8 cellular contexts compared by ENCODE assay signal in the genomic region with DNA sequence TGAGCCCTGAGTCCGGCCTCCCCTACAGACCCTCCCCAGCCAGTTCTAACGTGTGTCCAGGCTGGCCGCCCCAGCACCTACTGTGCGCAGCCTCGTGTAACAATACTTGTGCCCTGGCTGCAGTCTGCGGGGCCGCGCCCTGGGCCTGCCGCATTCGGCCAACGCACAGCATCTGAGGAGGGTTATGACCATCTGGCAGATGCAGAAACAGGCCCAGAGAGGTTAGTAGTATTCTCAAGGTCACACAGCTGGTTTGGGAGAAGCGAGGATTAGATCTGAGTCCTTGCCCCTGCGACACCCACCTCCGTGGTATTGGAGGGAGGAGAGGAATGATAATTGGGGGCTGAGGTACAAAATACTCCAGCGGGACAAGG. TPM values are rescaled to one million over a fixed set of nuclear protein-coding genes. Genes with fewer than 3 reads are reported as not detected.
DNase-seq lines count a peak whose midpoint lies in the region; ATAC-seq, FAIRE-seq and TF ChIP-seq lines count a peak whose summit lies in the region.

No MANE protein-coding gene starts in this region.

- DNase-seq in A673 (ENCODE audit: low spot score) (no peak), K562 (ENCODE audit: extremely low read depth in 1 of 4, low spot score in 3 of 4) (no peak), left lobe of liver (ENCODE audit: low spot score) (no peak), thyroid gland (no peak), NCI-H1105 treated with DMSO at 0.1 percent for 48 hours (lab: John Stamatoyannopoulos, UW) (no peak), cerebellum (ENCODE audit: low spot score) (no peak)

- 56% methylated on average over 15 of the region's 15 CpGs for WGBS in K562 (ENCODE audit: insufficient coverage, low coverage, missing lambda C conversion rate)
- 7% methylated on average over 12 to 15 of the region's 15 CpGs for WGBS in thyroid gland, 2 donors

- H3K27me3 ChIP-seq in A673 (replicated peaks; ENCODE audit: insufficient read depth, low read depth, low read length, poor library complexity) (no peaks in the 10 kb centered on the region), HUES48 (ENCODE audit: control insufficient read depth, insufficient read depth, low read length) (peaks cover 96% of the 10 kb centered on the region), K562 (ENCODE audit: control insufficient read depth in 2 of 2, insufficient read depth in 2 of 2, low read length in 2 of 2) (no peaks in the 10 kb centered on the region), thyroid gland (no peaks in the 10 kb centered on the region)

- CTCF ChIA-PET in A673 (lab: Charles Lee), result interaction anchor here (0.8 to 1.2 kb wide), 2 partner anchors 9 to 138 kb away, joined by 3 to 6 read pairs; no protein-coding TSS in a partner anchor
- CTCF ChIA-PET in K562 (lab: Yijun Ruan, JAX; ENCODE audit: low intra/inter-chr PET ratio), result no interaction called here

- H3K79me2 ChIP-seq in K562 (ENCODE audit: control insufficient read depth, insufficient read depth, low read length), result peaks cover 12% of the 10 kb centered on the region; the same call in 2 of the 3 replicates

- TF ChIP-seq CTCF in A673 (conservative IDR thresholded peaks at IDR 0.05; ENCODE audit: low read depth, low read length) (no peak), K562 (IDR thresholded peaks at IDR 0.05 in 2 of 3, conservative IDR thresholded peaks at IDR 0.05 in 1 of 3; ENCODE audit: insufficient read depth in 2 of 3, low read depth in 1 of 3, low read length in 3 of 3) (no peak), thyroid gland (IDR thresholded peaks at IDR 0.05) (no peak)

- in situ Hi-C loops in K562 (cut with MboI), result loop anchor here (10.0 kb wide), 2 partner anchors 395 to 715 kb away; a partner anchor contains a TSS

- FAIRE-seq in K562 (lab: Jason Lieb, UNC), result no peak

- no peak for TF ChIP-seq EP300 in K562 (IDR thresholded peaks at IDR 0.05; ENCODE audit: low read length)

- no peak for TF ChIP-seq RAD21 in K562 (CRISPR knock-in tag; conservative IDR thresholded peaks at IDR 0.05 in 1 of 2, IDR thresholded peaks at IDR 0.05 in 1 of 2)

- H3K27ac ChIP-seq in A673 (ENCODE audit: low read depth, low read length, poor library complexity, severe bottlenecking), result peak overlapping the region; percentile 74
- no peak overlapping the region for H3K27ac ChIP-seq in HUES48 (ENCODE audit: low read depth, low read length)
- no peak overlapping the region for H3K27ac ChIP-seq in K562 (ENCODE audit: extremely low read depth, low read depth, low read length)
- peak overlapping the region; percentile 72 to 88 (median 80) for H3K27ac ChIP-seq in thyroid gland

- H3K9me3 ChIP-seq in A673 (ENCODE audit: low read depth, low read length, poor library complexity, severe bottlenecking), result no peaks in the 10 kb centered on the region
- H3K9me3 ChIP-seq in HUES48 (ENCODE audit: control insufficient read depth, insufficient read depth, low read length), result no peaks in the 10 kb centered on the region
- H3K9me3 ChIP-seq in K562 (replicated peaks; ENCODE audit: control insufficient read depth, insufficient read depth, low read depth, low read length), result no peaks in the 10 kb centered on the region
- H3K9me3 ChIP-seq in thyroid gland, result no peaks in the 10 kb centered on the region

- H3K4me1 ChIP-seq in A673 (ENCODE audit: insufficient read depth, low read length, poor library complexity, severe bottlenecking) (peaks cover 13% of the 10 kb centered on the region), HUES48 (ENCODE audit: control insufficient read depth, insufficient read depth, low read length) (peaks cover 6% of the 10 kb centered on the region), K562 (replicated peaks in 1 of 2; ENCODE audit: control insufficient read depth in 2 of 2, insufficient read depth in 2 of 2, low read length in 2 of 2) (peaks cover 33 to 65% of the 10 kb centered on the region in 2 experiments), thyroid gland (peaks cover 31 to 36% of the 10 kb centered on the region in 2 donors)

- ATAC-seq in K562, result no peak
- peak; percentile 4 for ATAC-seq in left lobe of liver
- ATAC-seq in HG03521 (IDR thresholded peaks at IDR 0.05; ENCODE audit: unreplicated experiment), result no peak

- H3K36me3 ChIP-seq in A673 (ENCODE audit: insufficient read depth, low read length, poor library complexity, severe bottlenecking) (no peaks in the 10 kb centered on the region), HUES48 (ENCODE audit: control insufficient read depth, insufficient read depth, low read length) (no peaks in the 10 kb centered on the region), K562 (ENCODE audit: control insufficient read depth, insufficient read depth, low read length) (no peaks in the 10 kb centered on the region), thyroid gland (no peaks in the 10 kb centered on the region)

- POLR2A ChIA-PET in A673 (lab: Charles Lee; ENCODE audit: low non-redundant PET), result no interaction called here
- POLR2A ChIA-PET in K562 (lab: Yijun Ruan, JAX), result interaction anchor here (0.6 to 1.6 kb wide), 2 partner anchors 8 to 32 kb away, joined by 3 to 4 read pairs; no protein-coding TSS in a partner anchor

- BruUV-seq in A673 (replicated peaks; lab: Mats Ljungman, UMichigan), result no TSS peak
- BruUV-seq in K562 (replicated peaks; lab: Mats Ljungman, UMichigan), result TSS peak; percentile 50

- H4K20me1 ChIP-seq in K562 (replicated peaks; ENCODE audit: control insufficient read depth, insufficient read depth, low read length), result no peaks in the 10 kb centered on the region; the same call in 1 of the 2 replicates

- H3K9ac ChIP-seq in HUES48 (ENCODE audit: low read depth, low read length) (peak overlapping the region; percentile 57), K562 (ENCODE audit: insufficient read depth in 1 of 2, low read depth in 2 of 2, low read length in 2 of 2) (peak overlapping the region; percentile 62 to 92)

- peak overlapping the region; percentile 64 for H3K4me2 ChIP-seq in K562 (ENCODE audit: insufficient read depth, low read length)

- intact Hi-C loops in A673 (cut with micrococcal nuclease; ENCODE audit: unreplicated experiment) (loop anchor here (10.0 kb wide), 1 partner anchor 515 kb away; no protein-coding TSS in a partner anchor), K562 (cut with micrococcal nuclease) (loop anchor here (10.0 kb wide), 1 partner anchor 405 kb away; a partner anchor contains a TSS), thyroid gland (cut with DNase I) (loop anchor here (5.0 kb wide), 1 partner anchor 33 kb away; a partner anchor contains a TSS)

- H2AFZ ChIP-seq in K562 (ENCODE audit: low read depth, low read length), result peak overlapping the region; percentile 80

- TF ChIP-seq POLR2A in K562 (conservative IDR thresholded peaks at IDR 0.05) (no peak), thyroid gland (IDR thresholded peaks at IDR 0.05) (no peak)

- H3K9me1 ChIP-seq in K562 (ENCODE audit: control insufficient read depth, insufficient read depth, low read length), result no peaks in the 10 kb centered on the region

- H3K4me3 ChIP-seq in A673 (ENCODE audit: low read depth, low read length, poor library complexity, severe bottlenecking), result peak overlapping the region; percentile 85
- H3K4me3 ChIP-seq in HUES48 (ENCODE audit: low read depth, low read length), result peak overlapping the region; percentile 54
- peak overlapping the region; percentile 61 for H3K4me3 ChIP-seq in K562
- H3K4me3 ChIP-seq in thyroid gland (replicated peaks in 1 of 3), result peak overlapping the region; percentile 38 to 73 (median 70)

RNA-seq across cellular contexts. Expression of a gene that starts 1.0 kb away (rescaled TPM):
- total RNA-seq in A673 (2021) (22.9 and 29.0 TPM in 2 replicates), K562 (2014; rRNA removed) (3.5 and 7.9 TPM in 2 replicates), K562 (2014; rRNA removed; fragmentation: Illumina TruSeq; extraction: Trizol) (1.2 and 1.4 TPM in 2 replicates), K562 (2015; rRNA removed; fragmentation: Illumina TruSeq; extraction: Trizol) (3.0 and 3.1 TPM in 2 replicates), K562 (2021) (25.4 and 31.1 TPM in 2 replicates), left lobe of liver (29.7 TPM), thyroid gland (10 to 100 TPM; 21.3 to 57.1 (median 41.2) TPM), cerebellum (31.1 TPM)
- total RNA-seq in K562 (2011; cell fraction: chromatin; rRNA removed; ENCODE audit: low replicate concordance), result 26.1 and 49.9 TPM in 2 replicates
- 21.0 and 27.9 TPM in 2 replicates for total RNA-seq in K562 (2011; cell fraction: nucleolus; rRNA removed)
- total RNA-seq in K562 (2011; cell fraction: nucleoplasm; rRNA removed), result 23.4 and 27.7 TPM in 2 replicates
- polyA plus RNA-seq in K562 (2011; rRNA removed) (2.2 and 6.3 TPM in 2 replicates), K562 (2014; fragmentation: Illumina TruSeq; extraction: Trizol) (10.0 and 14.1 TPM in 2 replicates), K562 (2014; fragmentation: Nextera tagmentation; extraction: Ambion mirVana) (under 1 TPM; 0.36 to 0.37 TPM), K562 (2014; rRNA removed) (7.2 and 9.2 TPM in 2 replicates)
- polyA plus RNA-seq in K562 (2011; cell fraction: cytosol; rRNA removed), result 1.4 and 2.4 TPM in 2 replicates
- polyA plus RNA-seq in K562 (2011; cell fraction: nucleus; rRNA removed), result 19.6 and 20.6 TPM in 2 replicates
- polyA plus RNA-seq in K562 (2012), result 14.5 and 15.2 TPM in 2 replicates
- 4.9 and 6.9 TPM in 2 replicates for polyA minus RNA-seq in K562 (2011; rRNA and poly(A)+ RNA removed)
- 8.8 and 31.9 TPM in 2 replicates for polyA minus RNA-seq in K562 (2011; cell fraction: cytosol; rRNA and poly(A)+ RNA removed)
- 7.0 and 19.2 TPM in 2 replicates for polyA minus RNA-seq in K562 (2011; cell fraction: nucleus; rRNA and poly(A)+ RNA removed)

RNA-seq across cellular contexts. Expression of a gene that starts 32.7 kb away (rescaled TPM):
- total RNA-seq in A673 (2021) (68.6 and 74.7 TPM in 2 replicates), K562 (2014; rRNA removed) (31.3 and 34.6 TPM in 2 replicates), K562 (2014; rRNA removed; fragmentation: Illumina TruSeq; extraction: Trizol) (36.5 and 37.6 TPM in 2 replicates), K562 (2015; rRNA removed; fragmentation: Illumina TruSeq; extraction: Trizol) (45.1 and 49.2 TPM in 2 replicates), K562 (2021) (37.5 and 37.9 TPM in 2 replicates), left lobe of liver (13.4 TPM), thyroid gland (10 to 100 TPM; 37.2 to 52.1 (median 47.2) TPM), cerebellum (44.8 TPM)
- total RNA-seq in K562 (2011; cell fraction: chromatin; rRNA removed; ENCODE audit: low replicate concordance), result 41.2 and 61.0 TPM in 2 replicates
- 26.5 and 26.8 TPM in 2 replicates for total RNA-seq in K562 (2011; cell fraction: nucleolus; rRNA removed)
- 34.7 and 46.6 TPM in 2 replicates for total RNA-seq in K562 (2011; cell fraction: nucleoplasm; rRNA removed)
- polyA plus RNA-seq in K562 (2011; rRNA removed) (21.0 and 33.9 TPM in 2 replicates), K562 (2014; fragmentation: Illumina TruSeq; extraction: Trizol) (41.0 and 47.1 TPM in 2 replicates), K562 (2014; fragmentation: Nextera tagmentation; extraction: Ambion mirVana) (10 to 100 TPM in 1 of 2 experiments, 1 to 10 TPM in 1; 7.8 to 11.0 TPM), K562 (2014; rRNA removed) (26.4 and 27.5 TPM in 2 replicates)
- polyA plus RNA-seq in K562 (2011; cell fraction: cytosol; rRNA removed), result 17.2 and 19.3 TPM in 2 replicates
- polyA plus RNA-seq in K562 (2011; cell fraction: nucleus; rRNA removed), result 12.8 and 14.9 TPM in 2 replicates
- polyA plus RNA-seq in K562 (2012), result 27.6 and 33.5 TPM in 2 replicates
- 34.2 and 51.3 TPM in 2 replicates for polyA minus RNA-seq in K562 (2011; rRNA and poly(A)+ RNA removed)
- polyA minus RNA-seq in K562 (2011; cell fraction: cytosol; rRNA and poly(A)+ RNA removed), result 21.9 and 28.2 TPM in 2 replicates
- 10.4 and 17.2 TPM in 2 replicates for polyA minus RNA-seq in K562 (2011; cell fraction: nucleus; rRNA and poly(A)+ RNA removed)

RNA-seq across cellular contexts. Expression of a gene that starts 46.3 kb away (rescaled TPM):
- not detected in 2 replicates for total RNA-seq in A673 (2021)
- not detected in 2 replicates for total RNA-seq in K562 (2011; cell fraction: chromatin; rRNA removed; ENCODE audit: low replicate concordance)
- total RNA-seq in K562 (2011; cell fraction: nucleolus; rRNA removed), result not detected in 2 replicates
- total RNA-seq in K562 (2011; cell fraction: nucleoplasm; rRNA removed), result not detected in 2 replicates
- not detected in 2 replicates for total RNA-seq in K562 (2014; rRNA removed)
- total RNA-seq in K562 (2014; rRNA removed; fragmentation: Illumina TruSeq; extraction: Trizol), result not detected in 2 replicates
- not detected in 2 replicates for total RNA-seq in K562 (2015; rRNA removed; fragmentation: Illumina TruSeq; extraction: Trizol)
- total RNA-seq in K562 (2021), result not detected in 2 replicates
- polyA plus RNA-seq in K562 (2011; rRNA removed), result not detected in 2 replicates
- polyA plus RNA-seq in K562 (2011; cell fraction: cytosol; rRNA removed), result not detected in 2 replicates
- polyA plus RNA-seq in K562 (2011; cell fraction: nucleus; rRNA removed), result not detected in 2 replicates
- polyA plus RNA-seq in K562 (2012), result not detected in 2 replicates
- polyA plus RNA-seq in K562 (2014; fragmentation: Illumina TruSeq; extraction: Trizol), result not detected in 2 replicates
- polyA plus RNA-seq in K562 (2014; fragmentation: Nextera tagmentation; extraction: Ambion mirVana), result not detected
- not detected in 2 replicates for polyA plus RNA-seq in K562 (2014; rRNA removed)
- polyA minus RNA-seq in K562 (2011; rRNA and poly(A)+ RNA removed), result not detected in 2 replicates
- polyA minus RNA-seq in K562 (2011; cell fraction: cytosol; rRNA and poly(A)+ RNA removed), result not detected in 2 replicates
- polyA minus RNA-seq in K562 (2011; cell fraction: nucleus; rRNA and poly(A)+ RNA removed), result not detected in 2 replicates
- total RNA-seq in left lobe of liver, result not detected
- total RNA-seq in thyroid gland, result not detected
- total RNA-seq in cerebellum, result not detected

RNA-seq across cellular contexts. Expression of a gene that starts 48.7 kb away (rescaled TPM):
- total RNA-seq in A673 (2021) (56.5 and 63.9 TPM in 2 replicates), K562 (2014; rRNA removed) (45.6 and 54.5 TPM in 2 replicates), K562 (2014; rRNA removed; fragmentation: Illumina TruSeq; extraction: Trizol) (22.0 and 30.6 TPM in 2 replicates), K562 (2015; rRNA removed; fragmentation: Illumina TruSeq; extraction: Trizol) (51.8 and 53.5 TPM in 2 replicates), K562 (2021) (61.3 and 61.5 TPM in 2 replicates), left lobe of liver (48.2 TPM), thyroid gland (100 to 1,000 TPM; 110 to 238 (median 142) TPM), cerebellum (74.9 TPM)
- total RNA-seq in K562 (2011; cell fraction: chromatin; rRNA removed; ENCODE audit: low replicate concordance), result 30.0 and 74.0 TPM in 2 replicates
- 56.4 and 56.6 TPM in 2 replicates for total RNA-seq in K562 (2011; cell fraction: nucleolus; rRNA removed)
- total RNA-seq in K562 (2011; cell fraction: nucleoplasm; rRNA removed), result 38.9 and 42.7 TPM in 2 replicates
- polyA plus RNA-seq in K562 (2011; rRNA removed) (48.2 and 51.5 TPM in 2 replicates), K562 (2014; fragmentation: Illumina TruSeq; extraction: Trizol) (64.9 and 69.7 TPM in 2 replicates), K562 (2014; fragmentation: Nextera tagmentation; extraction: Ambion mirVana) (10 to 100 TPM; 23.2 to 40.7 TPM), K562 (2014; rRNA removed) (33.9 and 37.3 TPM in 2 replicates)
- polyA plus RNA-seq in K562 (2011; cell fraction: cytosol; rRNA removed), result 97.2 and 146 TPM in 2 replicates
- polyA plus RNA-seq in K562 (2011; cell fraction: nucleus; rRNA removed), result 52.3 and 67.8 TPM in 2 replicates
- polyA plus RNA-seq in K562 (2012), result 84.3 and 116 TPM in 2 replicates
- polyA minus RNA-seq in K562 (2011; rRNA and poly(A)+ RNA removed), result 45.3 and 118 TPM in 2 replicates
- polyA minus RNA-seq in K562 (2011; cell fraction: cytosol; rRNA and poly(A)+ RNA removed), result 61.6 and 78.2 TPM in 2 replicates
- 17.6 and 17.7 TPM in 2 replicates for polyA minus RNA-seq in K562 (2011; cell fraction: nucleus; rRNA and poly(A)+ RNA removed)

Comparison
In these comparisons a context has a peak if more than half of its experiments do, and no peak if none do; other contexts are left out.
1. H3K27ac ChIP-seq: peak in A673 (single experiment) and thyroid gland (3 of 3); none in HUES48 (single experiment) and K562 (single experiment).
2. Peak in every context shown above with its lines, with median percentiles within 50 percentile points of each other: H3K4me3 ChIP-seq.